8 cellular contexts compared by ENCODE assay signal in genomic region chr1:27772932-27773731, GRCh38. TPM values are rescaled to one million over a fixed set of nuclear protein-coding genes. Genes with fewer than 3 reads are reported as not detected.
DNase-seq lines count a peak whose midpoint lies in the region; ATAC-seq lines count a peak whose summit lies in the region.

STX12 (plus strand) TSS chr1:27773219; CDS start chr1:27773308, 89 bp downstream.

- no peaks in the 10 kb centered on the region for H3K9me3 ChIP-seq in effector memory CD4-positive, alpha-beta T cell (ENCODE audit: control insufficient read depth, low read length)

- ATAC-seq in GM21360 (IDR thresholded peaks at IDR 0.05; ENCODE audit: unreplicated experiment), result peak; percentile 86

- peaks cover 12% of the 10 kb centered on the region for H3K4me1 ChIP-seq in effector memory CD4-positive, alpha-beta T cell (ENCODE audit: control insufficient read depth, insufficient read depth, low read length, poor library complexity, severe bottlenecking)

- no peaks in the 10 kb centered on the region for H3K27me3 ChIP-seq in effector memory CD4-positive, alpha-beta T cell (replicated peaks; ENCODE audit: control insufficient read depth, insufficient read depth, low read length, poor library complexity, severe bottlenecking)

- peaks cover 3% of the 10 kb centered on the region for H3K36me3 ChIP-seq in effector memory CD4-positive, alpha-beta T cell (ENCODE audit: control insufficient read depth, insufficient read depth, low read length)

- peak; percentile 100 for DNase-seq in COLO668 (lab: John Stamatoyannopoulos, UW; ENCODE audit: unreplicated experiment)
- peak; percentile 99 for DNase-seq in HT1080 (ENCODE audit: low read depth)
- peak; percentile 94 for DNase-seq in NOMO-1 treated with DMSO at 0.1 percent for 48 hours (lab: John Stamatoyannopoulos, UW; ENCODE audit: unreplicated experiment)
- peak; percentile 96 to 98 for DNase-seq in activated CD8-positive, alpha-beta memory T cell treated with anti-CD3 and anti-CD28 coated beads for 4 hours (ENCODE audit: low read depth in 2 of 2)
- peak; percentile 97 to 99 (median 99) for DNase-seq in effector memory CD4-positive, alpha-beta T cell
- DNase-seq in medulla oblongata (ENCODE audit: extremely low spot score), result peak; percentile 99
- peak; percentile 96 for DNase-seq in stimulated activated CD8-positive, alpha-beta memory T cell treated with anti-CD3 and anti-CD28 coated beads, Interleukin-12 subunit alpha, Interleukin-12 subunit beta, amount 100 ng/mL, for 1 hour (ENCODE audit: low read depth)

- peak within 1 kb of the TSS; percentile 91 for H3K27ac ChIP-seq in effector memory CD4-positive, alpha-beta T cell (ENCODE audit: insufficient read depth, low read length, poor library complexity, severe bottlenecking)

- H3K4me3 ChIP-seq in effector memory CD4-positive, alpha-beta T cell (ENCODE audit: insufficient read depth, low read depth, low read length, poor library complexity, severe bottlenecking), result peak within 1 kb of the TSS; percentile 92

RNA-seq across cellular contexts. Expression of gene STX12, which starts in this region (rescaled TPM):
- 24.6 and 26.4 TPM in 2 replicates for total RNA-seq in HT1080 (2014; rRNA removed; shearing (Covaris generic))
- 25.9 and 34.2 TPM in 2 replicates for polyA plus RNA-seq in HT1080 (2015; cell fraction: cytosol; rRNA removed)
- polyA plus RNA-seq in HT1080 (2015; cell fraction: nucleus; rRNA removed), result 36.9 and 41.1 TPM in 2 replicates

Comparison
In these comparisons a context has a peak if more than half of its experiments do, and no peak if none do; other contexts are left out.
1. Peak in every context shown above with its lines: DNase-seq, ATAC-seq, H3K4me3 ChIP-seq and H3K27ac ChIP-seq.